Comparison of ENCODE assay signal across 1 cellular context in the genomic region with DNA sequence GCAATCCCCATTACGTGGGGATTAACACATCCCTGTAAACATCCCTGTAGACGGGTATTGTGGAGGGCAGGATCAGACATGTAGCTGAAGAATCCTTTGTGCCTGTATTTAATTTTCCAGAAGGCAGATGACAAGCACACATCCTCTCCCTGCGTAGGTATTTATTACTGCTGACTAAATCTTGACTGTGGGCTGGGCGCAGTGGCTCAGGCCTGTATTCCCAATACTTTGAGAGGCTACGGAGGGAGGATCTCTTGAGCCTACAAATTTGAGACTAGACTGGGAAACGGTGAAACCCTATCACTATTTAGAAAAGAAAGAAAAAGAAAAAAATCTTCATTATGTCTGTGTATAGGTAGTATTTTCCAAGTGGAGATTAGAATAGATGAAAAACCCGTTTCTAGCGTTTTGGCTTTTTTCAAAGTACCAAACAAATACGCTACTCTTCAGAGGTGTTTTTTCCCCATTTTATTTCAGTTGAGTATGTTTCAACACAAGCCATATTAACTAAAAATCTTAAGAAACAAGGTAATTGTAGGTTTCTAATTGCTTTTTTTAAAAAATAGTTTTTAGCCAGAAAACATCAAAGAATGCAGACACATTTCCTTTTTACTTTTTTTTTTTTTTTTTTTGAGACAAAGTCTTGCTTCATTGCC.
A peak's percentile ranks its signal among the peaks of the same experiment; 100 is the strongest.
TF ChIP-seq lines count a peak whose summit lies in the region.

No MANE protein-coding gene starts in this region.

TF ChIP-seq in HepG2, 621 proteins besides CTCF, POLR2A, EP300 and RAD21 (continued from another document):
- no peak for TF ChIP-seq GABPA (IDR thresholded peaks at IDR 0.05; ENCODE audit: low read depth, low read length)
- peak; percentile 26; the same call in 1 of the 2 replicates for TF ChIP-seq GABPA (CRISPR knock-in tag; IDR thresholded peaks at IDR 0.05; ENCODE audit: low read depth)
- TF ChIP-seq GPBP1L1 (CRISPR knock-in tag; IDR thresholded peaks at IDR 0.05) = no peak
- TF ChIP-seq GTF3A (CRISPR knock-in tag; conservative IDR thresholded peaks at IDR 0.05) = 0 out of 2 replicates have a peak, but pooled peaks have one; percentile 46
- peak; percentile 78; the same call in 1 of the 2 replicates for TF ChIP-seq MZF1 (CRISPR knock-in tag; IDR thresholded peaks at IDR 0.05; ENCODE audit: borderline replicate concordance)
- TF ChIP-seq ARNTL (CRISPR knock-in tag; IDR thresholded peaks at IDR 0.05) = no peak
- TF ChIP-seq HNF1A (IDR thresholded peaks at IDR 0.05; ENCODE audit: low read depth) = no peak
- 0 out of 2 replicates have a peak, but pooled peaks have one; percentile 31 for TF ChIP-seq HNF1A (CRISPR knock-in tag; IDR thresholded peaks at IDR 0.05; ENCODE audit: borderline replicate concordance)
- peak; percentile 48; the same call in 1 of the 2 replicates for TF ChIP-seq POLR2G (IDR thresholded peaks at IDR 0.05; ENCODE audit: low read depth, low read length)
- peak; percentile 82 for TF ChIP-seq SOX5 (CRISPR knock-in tag; IDR thresholded peaks at IDR 0.05; ENCODE audit: borderline replicate concordance)
- 0 out of 2 replicates have a peak, but pooled peaks have one; percentile 38 for TF ChIP-seq ZBTB20 (CRISPR knock-in tag; IDR thresholded peaks at IDR 0.05; ENCODE audit: borderline replicate concordance, low read depth)
- no peak for TF ChIP-seq ZNF773 (CRISPR knock-in tag; IDR thresholded peaks at IDR 0.05; ENCODE audit: borderline replicate concordance)
- 0 out of 2 replicates have a peak, but pooled peaks have one; percentile 13 for TF ChIP-seq ZNF414 (CRISPR knock-in tag; IDR thresholded peaks at IDR 0.05)
- TF ChIP-seq, protein P1, sequence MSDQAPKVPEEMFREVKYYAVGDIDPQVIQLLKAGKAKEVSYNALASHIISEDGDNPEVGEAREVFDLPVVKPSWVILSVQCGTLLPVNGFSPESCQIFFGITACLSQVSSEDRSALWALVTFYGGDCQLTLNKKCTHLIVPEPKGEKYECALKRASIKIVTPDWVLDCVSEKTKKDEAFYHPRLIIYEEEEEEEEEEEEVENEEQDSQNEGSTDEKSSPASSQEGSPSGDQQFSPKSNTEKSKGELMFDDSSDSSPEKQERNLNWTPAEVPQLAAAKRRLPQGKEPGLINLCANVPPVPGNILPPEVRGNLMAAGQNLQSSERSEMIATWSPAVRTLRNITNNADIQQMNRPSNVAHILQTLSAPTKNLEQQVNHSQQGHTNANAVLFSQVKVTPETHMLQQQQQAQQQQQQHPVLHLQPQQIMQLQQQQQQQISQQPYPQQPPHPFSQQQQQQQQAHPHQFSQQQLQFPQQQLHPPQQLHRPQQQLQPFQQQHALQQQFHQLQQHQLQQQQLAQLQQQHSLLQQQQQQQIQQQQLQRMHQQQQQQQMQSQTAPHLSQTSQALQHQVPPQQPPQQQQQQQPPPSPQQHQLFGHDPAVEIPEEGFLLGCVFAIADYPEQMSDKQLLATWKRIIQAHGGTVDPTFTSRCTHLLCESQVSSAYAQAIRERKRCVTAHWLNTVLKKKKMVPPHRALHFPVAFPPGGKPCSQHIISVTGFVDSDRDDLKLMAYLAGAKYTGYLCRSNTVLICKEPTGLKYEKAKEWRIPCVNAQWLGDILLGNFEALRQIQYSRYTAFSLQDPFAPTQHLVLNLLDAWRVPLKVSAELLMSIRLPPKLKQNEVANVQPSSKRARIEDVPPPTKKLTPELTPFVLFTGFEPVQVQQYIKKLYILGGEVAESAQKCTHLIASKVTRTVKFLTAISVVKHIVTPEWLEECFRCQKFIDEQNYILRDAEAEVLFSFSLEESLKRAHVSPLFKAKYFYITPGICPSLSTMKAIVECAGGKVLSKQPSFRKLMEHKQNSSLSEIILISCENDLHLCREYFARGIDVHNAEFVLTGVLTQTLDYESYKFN (CRISPR knock-in tag; conservative IDR thresholded peaks at IDR 0.05) = peak; percentile 52
- 0 out of 2 replicates have a peak, but pooled peaks have one; percentile 0 for TF ChIP-seq GABPB1 (CRISPR knock-in tag; IDR thresholded peaks at IDR 0.05)
- TF ChIP-seq RARA (CRISPR knock-in tag; IDR thresholded peaks at IDR 0.05) = peak; percentile 38; the same call in 1 of the 2 replicates
- peak; percentile 82 for TF ChIP-seq ZFX (CRISPR knock-in tag; IDR thresholded peaks at IDR 0.05; ENCODE audit: low read depth)
- TF ChIP-seq, protein P2, sequence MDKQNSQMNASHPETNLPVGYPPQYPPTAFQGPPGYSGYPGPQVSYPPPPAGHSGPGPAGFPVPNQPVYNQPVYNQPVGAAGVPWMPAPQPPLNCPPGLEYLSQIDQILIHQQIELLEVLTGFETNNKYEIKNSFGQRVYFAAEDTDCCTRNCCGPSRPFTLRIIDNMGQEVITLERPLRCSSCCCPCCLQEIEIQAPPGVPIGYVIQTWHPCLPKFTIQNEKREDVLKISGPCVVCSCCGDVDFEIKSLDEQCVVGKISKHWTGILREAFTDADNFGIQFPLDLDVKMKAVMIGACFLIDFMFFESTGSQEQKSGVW (CRISPR knock-in tag; IDR thresholded peaks at IDR 0.05; ENCODE audit: borderline replicate concordance) = no peak
- TF ChIP-seq, protein P3, sequence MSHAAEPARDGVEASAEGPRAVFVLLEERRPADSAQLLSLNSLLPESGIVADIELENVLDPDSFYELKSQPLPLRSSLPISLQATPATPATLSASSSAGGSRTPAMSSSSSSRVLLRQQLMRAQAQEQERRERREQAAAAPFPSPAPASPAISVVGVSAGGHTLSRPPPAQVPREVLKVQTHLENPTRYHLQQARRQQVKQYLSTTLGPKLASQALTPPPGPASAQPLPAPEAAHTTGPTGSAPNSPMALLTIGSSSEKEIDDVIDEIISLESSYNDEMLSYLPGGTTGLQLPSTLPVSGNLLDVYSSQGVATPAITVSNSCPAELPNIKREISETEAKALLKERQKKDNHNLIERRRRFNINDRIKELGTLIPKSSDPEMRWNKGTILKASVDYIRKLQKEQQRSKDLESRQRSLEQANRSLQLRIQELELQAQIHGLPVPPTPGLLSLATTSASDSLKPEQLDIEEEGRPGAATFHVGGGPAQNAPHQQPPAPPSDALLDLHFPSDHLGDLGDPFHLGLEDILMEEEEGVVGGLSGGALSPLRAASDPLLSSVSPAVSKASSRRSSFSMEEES (CRISPR knock-in tag; IDR thresholded peaks at IDR 0.05) = peak; percentile 41; the same call in 1 of the 2 replicates
- TF ChIP-seq KMT2B (CRISPR knock-in tag; IDR thresholded peaks at IDR 0.05) = peak; percentile 59; the same call in 1 of the 2 replicates
- no peak for TF ChIP-seq ZNF616 (CRISPR knock-in tag; IDR thresholded peaks at IDR 0.05; ENCODE audit: low read depth)
- TF ChIP-seq GFI1 (CRISPR knock-in tag; IDR thresholded peaks at IDR 0.05; ENCODE audit: borderline replicate concordance) = peak; percentile 31; the same call in 1 of the 2 replicates
- 0 out of 2 replicates have a peak, but pooled peaks have one; percentile 19 for TF ChIP-seq RCOR2 (CRISPR knock-in tag; IDR thresholded peaks at IDR 0.05)
- TF ChIP-seq MAX (IDR thresholded peaks at IDR 0.05) = peak; percentile 60; the same call in 1 of the 2 replicates
- 0 out of 2 replicates have a peak, but pooled peaks have one; percentile 7 for TF ChIP-seq NCOA1 (CRISPR knock-in tag; IDR thresholded peaks at IDR 0.05)
- TF ChIP-seq ZFP37 (CRISPR knock-in tag; IDR thresholded peaks at IDR 0.05; ENCODE audit: borderline replicate concordance) = peak; percentile 74; the same call in 1 of the 2 replicates
- peak; percentile 46; the same call in 1 of the 2 replicates for TF ChIP-seq SIX1 (CRISPR knock-in tag; IDR thresholded peaks at IDR 0.05; ENCODE audit: borderline replicate concordance)
- TF ChIP-seq FOXK1 (CRISPR knock-in tag; IDR thresholded peaks at IDR 0.05; ENCODE audit: borderline replicate concordance, low read depth) = peak; percentile 81
